34 cellular contexts compared by ENCODE assay signal in the genomic region with DNA sequence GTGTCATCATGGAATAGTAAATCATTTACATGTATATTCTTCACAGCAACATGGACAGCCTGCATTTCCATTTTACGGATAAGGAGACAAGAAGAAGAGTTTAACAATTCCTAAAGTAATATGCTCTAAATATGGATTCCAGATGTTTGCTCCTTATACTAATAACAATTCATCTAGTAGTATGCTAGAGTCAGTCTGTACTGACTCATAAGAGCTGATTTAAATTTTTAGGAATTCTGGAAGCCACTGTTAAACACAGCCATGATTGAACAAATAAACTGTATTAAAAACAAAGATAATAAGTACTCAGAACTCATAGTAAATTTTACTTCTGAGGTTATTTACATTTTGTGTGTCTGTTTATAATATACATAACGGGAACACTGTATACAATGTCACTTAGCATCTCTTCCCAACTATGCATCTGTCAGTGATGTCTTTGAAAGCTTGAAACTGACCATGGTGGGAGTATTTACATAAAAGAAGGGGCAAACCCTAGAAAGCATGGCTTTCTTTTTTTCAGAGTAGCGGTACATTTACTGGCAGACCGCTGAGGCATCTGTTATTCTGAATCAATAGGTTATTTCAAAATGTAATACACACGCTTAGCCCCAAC.
"Had no signal": no experiment of that assay in that cellular context is flagged by ENCODE, and none has a peak within 500 bp of the region (broad histone marks: within the 10 kb centered on the region; RNA-seq: fewer than 3 reads in every experiment).

No MANE protein-coding gene starts in this region.

- H3K36me3 ChIP-seq: breast epithelium, thyroid gland had no signal

- H3K4me1 ChIP-seq: breast epithelium, esophagus muscularis mucosa, foreskin keratinocyte, stomach, upper lobe of right lung had no signal

- H3K4me1 Mint-ChIP-seq: activated naive CD4-positive, alpha-beta T cell treated with anti-CD3 and anti-CD28 coated beads, Interleukin-2, amount 10 ng/mL, durations not matched to agents 7 days and 5 days; nephron; stimulated activated memory B cell treated with anti-CD40 and anti-IgM and Interleukin-4, amounts not matched to agents 10 μg/mL and 1 μg/mL and 100 μg/mL, for 72 hours had no signal

- H3K27me3 ChIP-seq: breast epithelium, esophagus muscularis mucosa, foreskin keratinocyte, heart left ventricle, stomach, thyroid gland, upper lobe of right lung had no signal

- H3K4me3 ChIP-seq: breast epithelium, esophagus muscularis mucosa, heart left ventricle, smooth muscle cell, stomach, thyroid gland, upper lobe of right lung had no signal

- ATAC-seq: foreskin keratinocyte; heart left ventricle; left colon; stimulated activated memory B cell treated with anti-CD40 and anti-IgM and Interleukin-4, amounts not matched to agents 10 μg/mL and 1 μg/mL and 100 μg/mL, for 72 hours; upper lobe of right lung had no signal

- DNase-seq: activated CD4-positive, alpha-beta T cell treated with anti-CD3 and anti-CD28 coated beads for 4 hours; activated CD4-positive, alpha-beta T cell treated with anti-CD3 and anti-CD28 coated beads, Interleukin-2, amount 50 U/mL, for 48 hours; activated CD8-positive, alpha-beta memory T cell treated with anti-CD3 and anti-CD28 coated beads for 24 hours; activated gamma-delta T cell; activated naive CD4-positive, alpha-beta T cell treated with anti-CD3 and anti-CD28 coated beads, Interleukin-2, amount 10 ng/mL, durations not matched to agents 7 days and 5 days; activated naive CD8-positive, alpha-beta T cell treated with anti-CD3 and anti-CD28 coated beads, Interleukin-2, amount 10 ng/mL, durations not matched to agents 7 days and 5 days; amniotic stem cell; central memory CD4-positive, alpha-beta T cell; dermis blood vessel endothelial cell; effector CD4-positive, alpha-beta T cell; foreskin keratinocyte; heart left ventricle; hypothalamus; immature natural killer cell; kidney; left colon; mammary epithelial cell; stimulated activated CD4-positive, alpha-beta T cell treated with anti-CD3 and anti-CD28 coated beads, Interleukin-1b, Interleukin-23, amount 100 ng/mL, for 48 hours; stimulated activated CD4-positive, alpha-beta T cell treated with anti-CD3 and anti-CD28 coated beads, Interleukin-4, amount 100 ng/mL, for 4 hours; stimulated activated CD8-positive, alpha-beta memory T cell treated with anti-CD3 and anti-CD28 coated beads, Interleukin-4, amount 100 ng/mL, for 48 hours; stomach; T-helper 9 cell; thyroid gland; upper lobe of right lung had no signal

- H3K27ac ChIP-seq: breast epithelium, esophagus muscularis mucosa, foreskin keratinocyte, heart left ventricle, stomach, thyroid gland, upper lobe of right lung, VCaP had no signal

- H3K9me3 ChIP-seq: breast epithelium, esophagus muscularis mucosa, heart left ventricle, stomach, thyroid gland, upper lobe of right lung had no signal

- H3K9me3 Mint-ChIP-seq: activated naive CD4-positive, alpha-beta T cell treated with anti-CD3 and anti-CD28 coated beads, Interleukin-2, amount 10 ng/mL, durations not matched to agents 7 days and 5 days; activated naive CD8-positive, alpha-beta T cell treated with anti-CD3 and anti-CD28 coated beads, Interleukin-2, amount 10 ng/mL, durations not matched to agents 7 days and 5 days; activated T-helper 1 cell treated with anti-CD3 and anti-CD28 coated beads, Interleukin-12 subunit alpha, Interleukin-12 subunit beta, Interleukin-2, Interleukin-4 antibody, amounts not matched to agents 30 ng/mL and 10 ng/mL and 1 ng/mL, durations not matched to agents 14 hours and 24 hours and 36 hours; immature natural killer cell; nephron; stimulated activated memory B cell treated with anti-CD40 and anti-IgM and Interleukin-4, amounts not matched to agents 10 μg/mL and 1 μg/mL and 100 μg/mL, for 72 hours; T-helper 1 cell treated with Interleukin-12 subunit alpha and Interleukin-12 subunit beta and Interleukin-4 antibody, amounts not matched to agents 30 μg/mL and 1 μg/mL, for 36 hours had no signal

- H3K4me2 ChIP-seq: smooth muscle cell had no signal

- FAIRE-seq: kidney, TTC549 had no signal

- H3K27ac Mint-ChIP-seq: activated naive CD4-positive, alpha-beta T cell treated with anti-CD3 and anti-CD28 coated beads, Interleukin-2, amount 10 ng/mL, durations not matched to agents 7 days and 5 days; activated naive CD8-positive, alpha-beta T cell treated with anti-CD3 and anti-CD28 coated beads, Interleukin-2, amount 10 ng/mL, durations not matched to agents 7 days and 5 days; activated T-helper 1 cell treated with anti-CD3 and anti-CD28 coated beads, Interleukin-12 subunit alpha, Interleukin-12 subunit beta, Interleukin-2, Interleukin-4 antibody, amounts not matched to agents 30 ng/mL and 10 ng/mL and 1 ng/mL, durations not matched to agents 14 hours and 24 hours and 36 hours; immature natural killer cell; nephron; progenitor cell of endocrine pancreas; stimulated activated memory B cell treated with anti-CD40 and anti-IgM and Interleukin-4, amounts not matched to agents 10 μg/mL and 1 μg/mL and 100 μg/mL, for 72 hours; T-helper 1 cell treated with Interleukin-12 subunit alpha and Interleukin-12 subunit beta and Interleukin-4 antibody, amounts not matched to agents 30 μg/mL and 1 μg/mL, for 36 hours had no signal

- H3K4me3 Mint-ChIP-seq: activated naive CD4-positive, alpha-beta T cell treated with anti-CD3 and anti-CD28 coated beads, Interleukin-2, amount 10 ng/mL, durations not matched to agents 7 days and 5 days; activated naive CD8-positive, alpha-beta T cell treated with anti-CD3 and anti-CD28 coated beads, Interleukin-2, amount 10 ng/mL, durations not matched to agents 7 days and 5 days; activated T-helper 1 cell treated with anti-CD3 and anti-CD28 coated beads, Interleukin-12 subunit alpha, Interleukin-12 subunit beta, Interleukin-2, Interleukin-4 antibody, amounts not matched to agents 30 ng/mL and 10 ng/mL and 1 ng/mL, durations not matched to agents 14 hours and 24 hours and 36 hours; immature natural killer cell; nephron; stimulated activated memory B cell treated with anti-CD40 and anti-IgM and Interleukin-4, amounts not matched to agents 10 μg/mL and 1 μg/mL and 100 μg/mL, for 72 hours; T-helper 1 cell treated with Interleukin-12 subunit alpha and Interleukin-12 subunit beta and Interleukin-4 antibody, amounts not matched to agents 30 μg/mL and 1 μg/mL, for 36 hours had no signal

- H3K27me3 Mint-ChIP-seq: activated naive CD4-positive, alpha-beta T cell treated with anti-CD3 and anti-CD28 coated beads, Interleukin-2, amount 10 ng/mL, durations not matched to agents 7 days and 5 days; activated naive CD8-positive, alpha-beta T cell treated with anti-CD3 and anti-CD28 coated beads, Interleukin-2, amount 10 ng/mL, durations not matched to agents 7 days and 5 days; progenitor cell of endocrine pancreas; stimulated activated memory B cell treated with anti-CD40 and anti-IgM and Interleukin-4, amounts not matched to agents 10 μg/mL and 1 μg/mL and 100 μg/mL, for 72 hours had no signal
